Comparison of ENCODE assay signal across 1 cellular context in genomic region chr19:15288146-15288963, GRCh38.
TF ChIP-seq lines count a peak whose summit lies in the region.

No MANE protein-coding gene starts in this region.

TF ChIP-seq in IMR-90, 13 proteins besides CTCF, POLR2A, EP300 and RAD21:
- TF ChIP-seq FOS (IDR thresholded peaks at IDR 0.05; ENCODE audit: low read depth, low read length) (no peak), USF2 (IDR thresholded peaks at IDR 0.05; ENCODE audit: low read depth, low read length) (no peak), NFE2L2 (IDR thresholded peaks at IDR 0.05; ENCODE audit: low read depth, low read length) (no peak), CEBPB (IDR thresholded peaks at IDR 0.05; ENCODE audit: low read depth, low read length) (no peak), SMC3 (IDR thresholded peaks at IDR 0.05; ENCODE audit: low read depth, low read length) (no peak), MAFK (IDR thresholded peaks at IDR 0.05; ENCODE audit: low read depth, low read length) (no peak), CHD1 (IDR thresholded peaks at IDR 0.05; ENCODE audit: low read depth, low read length) (no peak), ELK1 (IDR thresholded peaks at IDR 0.05; ENCODE audit: borderline replicate concordance, low read depth, low read length) (no peak), MAZ (IDR thresholded peaks at IDR 0.05; ENCODE audit: borderline replicate concordance, low read depth, low read length) (no peak), RFX5 (IDR thresholded peaks at IDR 0.05; ENCODE audit: low read depth, low read length) (no peak), RCOR1 (IDR thresholded peaks at IDR 0.05; ENCODE audit: insufficient replicate concordance, low read length) (no peak), MXI1 (IDR thresholded peaks at IDR 0.05; ENCODE audit: borderline replicate concordance, low read depth, low read length) (no peak), BHLHE40 (IDR thresholded peaks at IDR 0.05; ENCODE audit: low read depth, low read length) (no peak)
